Comparison of ENCODE assay signal across 9 cellular contexts in genomic region chr2:29000481-29000880, GRCh38. TPM values are rescaled to one million over a fixed set of nuclear protein-coding genes. Genes with fewer than 3 reads are reported as not detected.
DNase-seq lines count a peak whose midpoint lies in the region; ATAC-seq and TF ChIP-seq lines count a peak whose summit lies in the region.
"Had no signal": no experiment of that assay in that cellular context is flagged by ENCODE, and none has a peak within 500 bp of the region (broad histone marks: within the 10 kb centered on the region; RNA-seq: fewer than 3 reads in every experiment).

No MANE protein-coding gene starts in this region.

- H3K4me3 Mint-ChIP-seq in activated T-cell treated with anti-CD3 and anti-CD28 coated beads, Interleukin-2, amount 50 U/mL, for 24 hours = no peak overlapping the region
- no peak overlapping the region for H3K4me3 Mint-ChIP-seq in endothelial cell (ENCODE audit: unreplicated experiment)

- H3K4me1 ChIP-seq in heart left ventricle = peaks cover 0 to 23% (median 0%) of the 10 kb centered on the region in 12 donors

- 62 to 83% (median 74%) methylated on average over 7 of the region's 7 CpGs for WGBS in heart left ventricle, 4 donors

- H3K4me3 ChIP-seq in heart left ventricle = no peak overlapping the region

- peaks cover 21% of the 10 kb centered on the region for H3K4me1 Mint-ChIP-seq in activated T-cell treated with anti-CD3 and anti-CD28 coated beads, Interleukin-2, amount 50 U/mL, for 24 hours (ENCODE audit: low read depth)
- no peaks in the 10 kb centered on the region for H3K4me1 Mint-ChIP-seq in endothelial cell (ENCODE audit: unreplicated experiment)

- H3K9me3 Mint-ChIP-seq in activated T-cell treated with anti-CD3 and anti-CD28 coated beads, Interleukin-2, amount 50 U/mL, for 24 hours = no peaks in the 10 kb centered on the region
- no peaks in the 10 kb centered on the region for H3K9me3 Mint-ChIP-seq in endothelial cell (ENCODE audit: unreplicated experiment)

- no peaks in the 10 kb centered on the region for H3K27me3 ChIP-seq in heart left ventricle

- intact Hi-C loops in heart left ventricle (cut with DNase I) = no loop called here

- TF ChIP-seq CTCF in heart left ventricle (IDR thresholded peaks at IDR 0.05) (no peak), endothelial cell (IDR thresholded peaks at IDR 0.05; ENCODE audit: unreplicated experiment) (no peak)

- ATAC-seq in HG03064 (IDR thresholded peaks at IDR 0.05; ENCODE audit: low read depth, unreplicated experiment) (peak; percentile 79), heart left ventricle (peak; percentile 55 to 87 (median 67))

- no peaks in the 10 kb centered on the region for H3K27me3 Mint-ChIP-seq in activated T-cell treated with anti-CD3 and anti-CD28 coated beads, Interleukin-2, amount 50 U/mL, for 24 hours
- H3K27me3 Mint-ChIP-seq in endothelial cell (ENCODE audit: unreplicated experiment) = peaks cover 4% of the 10 kb centered on the region

- H3K27ac ChIP-seq in heart left ventricle = peak overlapping the region in 1 of 12 donors; percentile 81

- no peaks in the 10 kb centered on the region for H3K36me3 Mint-ChIP-seq in activated T-cell treated with anti-CD3 and anti-CD28 coated beads, Interleukin-2, amount 50 U/mL, for 24 hours (ENCODE audit: low read depth)
- H3K36me3 Mint-ChIP-seq in endothelial cell (ENCODE audit: low read depth, unreplicated experiment) = no peaks in the 10 kb centered on the region

- no peaks in the 10 kb centered on the region for H3K36me3 ChIP-seq in heart left ventricle

- H3K9me3 ChIP-seq in heart left ventricle = no peaks in the 10 kb centered on the region

- TF ChIP-seq POLR2A in heart left ventricle (IDR thresholded peaks at IDR 0.05) = no peak

- DNase-seq in activated T-cell treated with anti-CD3 and anti-CD28 coated beads for 1 hour (ENCODE audit: low read depth) (peak; percentile 26), T follicular helper cell (ENCODE audit: low read depth) (peak; percentile 37), heart left ventricle (peak in 4 of 5 donors; percentile 47 to 68 (median 62)), SHP77 (lab: John Stamatoyannopoulos, UW) (no peak), SW 1271 (lab: John Stamatoyannopoulos, UW) (no peak), endothelial cell (ENCODE audit: low spot score) (no peak)
- no peak for DNase-seq in activated T-cell treated with anti-CD3 and anti-CD28 coated beads, Interleukin-2, amount 50 U/mL, for 24 hours

- no peak overlapping the region for H3K27ac Mint-ChIP-seq in activated T-cell treated with anti-CD3 and anti-CD28 coated beads, Interleukin-2, amount 50 U/mL, for 24 hours
- H3K27ac Mint-ChIP-seq in endothelial cell (ENCODE audit: unreplicated experiment) = no peak overlapping the region

RNA-seq across cellular contexts. Expression of gene TOGARAM2, which starts 19.4 kb away (rescaled TPM):
- 10 to 100 TPM in 3 of 9 donors, 1 to 10 TPM in 5, under 1 TPM in 1; 0.24 to 23.5 (median 6.2) TPM for total RNA-seq in heart left ventricle
- polyA plus RNA-seq in heart left ventricle = 10 to 100 TPM in 1 of 2 donors, 1 to 10 TPM in 1; 5.5 to 23.9 TPM
- total RNA-seq in endothelial cell (ENCODE audit: unreplicated experiment) = 0.23 TPM
- total RNA-seq: epithelial cell of proximal tubule had no signal

Comparison
In these comparisons a context has a peak if more than half of its experiments do, and no peak if none do; other contexts are left out.
1. DNase-seq: peak in activated T-cell treated with anti-CD3 and anti-CD28 coated beads for 1 hour (single experiment), T follicular helper cell (single experiment) and heart left ventricle (4 of 5); none in activated T-cell treated with anti-CD3 and anti-CD28 coated beads, Interleukin-2, amount 50 U/mL, for 24 hours (single experiment), SHP77 (0 of 2), SW 1271 (0 of 2) and endothelial cell (single experiment).